ENCODE assay signal across 12 cellular contexts in genomic region chr7:27936244-27937102, GRCh38.
"Had no signal": no experiment of that assay in that cellular context is flagged by ENCODE, and none has a peak within 500 bp of the region (broad histone marks: within the 10 kb centered on the region; RNA-seq: fewer than 3 reads in every experiment).

No MANE protein-coding gene starts in this region.

- H3K9me3 Mint-ChIP-seq: activated B cell treated with CpG ODN at 0.5 μM for 24 hours; activated CD4-positive, alpha-beta T cell treated with anti-CD3 and anti-CD28 coated beads, Interleukin-2, amount 10 ng/mL, durations not matched to agents 7 days and 5 days had no signal

- H3K36me3 ChIP-seq: lower lobe of right lung, uterus had no signal

- H3K27me3 Mint-ChIP-seq: activated B cell treated with CpG ODN at 0.5 μM for 24 hours had no signal

- H3K9me3 ChIP-seq: body of pancreas, lower lobe of right lung, uterus had no signal

- H3K27ac ChIP-seq: body of pancreas, epithelial cell of prostate, lower lobe of right lung, uterus had no signal

- H3K27ac Mint-ChIP-seq: activated B cell treated with CpG ODN at 0.5 μM for 24 hours; activated CD4-positive, alpha-beta T cell treated with anti-CD3 and anti-CD28 coated beads, Interleukin-2, amount 10 ng/mL, durations not matched to agents 7 days and 5 days had no signal

- H3K27me3 ChIP-seq: body of pancreas, uterus had no signal

- H3K4me1 ChIP-seq: body of pancreas, lower lobe of right lung had no signal

- ATAC-seq: body of pancreas, lower lobe of right lung had no signal

- H3K4me3 Mint-ChIP-seq: activated B cell treated with CpG ODN at 0.5 μM for 24 hours; activated CD4-positive, alpha-beta T cell treated with anti-CD3 and anti-CD28 coated beads, Interleukin-2, amount 10 ng/mL, durations not matched to agents 7 days and 5 days had no signal

- DNase-seq: activated B cell treated with CpG ODN at 0.5 μM for 24 hours; activated CD4-positive, alpha-beta T cell treated with anti-CD3 and anti-CD28 coated beads, Interleukin-2, amount 10 ng/mL, durations not matched to agents 7 days and 5 days; activated naive CD4-positive, alpha-beta T cell treated with anti-CD3 and anti-CD28 coated beads, Interleukin-2, amount 50 U/mL, for 16 hours; body of pancreas; central memory CD4-positive, alpha-beta T cell; effector memory CD4-positive, alpha-beta T cell; hypothalamus; lower lobe of right lung; stimulated activated CD4-positive, alpha-beta T cell treated with anti-CD3 and anti-CD28 coated beads, Interleukin-15, amount 100 ng/mL, for 24 hours; stimulated activated CD4-positive, alpha-beta T cell treated with anti-CD3 and anti-CD28 coated beads, Interleukin-4, amount 100 ng/mL, for 24 hours; uterus had no signal

- H3K4me1 Mint-ChIP-seq: activated B cell treated with CpG ODN at 0.5 μM for 24 hours; activated CD4-positive, alpha-beta T cell treated with anti-CD3 and anti-CD28 coated beads, Interleukin-2, amount 10 ng/mL, durations not matched to agents 7 days and 5 days had no signal

- H3K4me3 ChIP-seq: body of pancreas, lower lobe of right lung, uterus had no signal
